1 cellular context compared by ENCODE assay signal in the genomic region with DNA sequence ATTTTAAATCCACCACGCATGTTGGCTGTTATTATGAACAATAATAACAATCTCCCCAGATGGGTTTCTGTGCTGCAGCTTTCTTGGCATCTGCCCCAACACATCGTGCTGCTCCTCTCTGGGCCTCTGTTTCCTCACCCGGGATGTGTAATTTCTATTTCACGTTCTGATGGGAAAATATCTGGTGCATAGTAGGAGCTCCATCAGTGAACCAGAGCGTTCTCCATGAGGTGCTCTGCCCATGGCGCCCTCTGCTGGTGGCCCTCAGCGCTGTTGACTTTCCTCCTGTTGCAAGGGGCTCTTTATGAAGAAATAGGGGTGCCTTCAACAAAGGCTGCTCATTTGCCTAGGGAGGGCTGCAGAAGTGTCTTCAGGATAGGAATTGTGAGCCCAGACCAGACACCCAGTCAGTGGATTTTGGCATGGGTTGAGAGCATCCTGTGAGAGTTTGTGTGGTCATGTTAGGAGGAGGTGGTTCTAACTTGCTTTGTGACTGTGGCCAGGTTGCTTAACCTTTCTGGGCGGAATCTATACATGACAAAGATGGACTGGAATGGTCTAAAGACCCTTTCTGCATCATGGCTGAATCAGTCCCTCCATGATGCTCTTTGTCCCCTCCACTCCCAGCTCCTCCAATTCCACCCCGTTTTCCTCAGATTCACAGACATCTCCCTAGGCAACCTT.
TF ChIP-seq lines count a peak whose summit lies in the region.

No MANE protein-coding gene starts in this region.

TF ChIP-seq in HepG2, 621 proteins besides CTCF, POLR2A, EP300 and RAD21 (continued from another document and continues in another):
- TF ChIP-seq, protein P1, sequence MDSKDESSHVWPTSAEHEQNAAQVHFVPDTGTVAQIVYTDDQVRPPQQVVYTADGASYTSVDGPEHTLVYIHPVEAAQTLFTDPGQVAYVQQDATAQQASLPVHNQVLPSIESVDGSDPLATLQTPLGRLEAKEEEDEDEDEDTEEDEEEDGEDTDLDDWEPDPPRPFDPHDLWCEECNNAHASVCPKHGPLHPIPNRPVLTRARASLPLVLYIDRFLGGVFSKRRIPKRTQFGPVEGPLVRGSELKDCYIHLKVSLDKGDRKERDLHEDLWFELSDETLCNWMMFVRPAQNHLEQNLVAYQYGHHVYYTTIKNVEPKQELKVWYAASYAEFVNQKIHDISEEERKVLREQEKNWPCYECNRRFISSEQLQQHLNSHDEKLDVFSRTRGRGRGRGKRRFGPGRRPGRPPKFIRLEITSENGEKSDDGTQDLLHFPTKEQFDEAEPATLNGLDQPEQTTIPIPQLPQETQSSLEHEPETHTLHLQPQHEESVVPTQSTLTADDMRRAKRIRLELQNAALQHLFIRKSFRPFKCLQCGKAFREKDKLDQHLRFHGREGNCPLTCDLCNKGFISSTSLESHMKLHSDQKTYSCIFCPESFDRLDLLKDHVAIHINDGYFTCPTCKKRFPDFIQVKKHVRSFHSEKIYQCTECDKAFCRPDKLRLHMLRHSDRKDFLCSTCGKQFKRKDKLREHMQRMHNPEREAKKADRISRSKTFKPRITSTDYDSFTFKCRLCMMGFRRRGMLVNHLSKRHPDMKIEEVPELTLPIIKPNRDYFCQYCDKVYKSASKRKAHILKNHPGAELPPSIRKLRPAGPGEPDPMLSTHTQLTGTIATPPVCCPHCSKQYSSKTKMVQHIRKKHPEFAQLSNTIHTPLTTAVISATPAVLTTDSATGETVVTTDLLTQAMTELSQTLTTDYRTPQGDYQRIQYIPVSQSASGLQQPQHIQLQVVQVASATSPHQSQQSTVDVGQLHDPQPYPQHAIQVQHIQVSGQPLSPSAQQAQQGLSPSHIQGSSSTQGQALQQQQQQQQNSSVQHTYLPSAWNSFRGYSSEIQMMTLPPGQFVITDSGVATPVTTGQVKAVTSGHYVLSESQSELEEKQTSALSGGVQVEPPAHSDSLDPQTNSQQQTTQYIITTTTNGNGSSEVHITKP (CRISPR knock-in tag; IDR thresholded peaks at IDR 0.05; ENCODE audit: low read depth): 0 out of 2 replicates have a peak, but pooled peaks have one; percentile 44
- peak; percentile 64; the same call in 1 of the 2 replicates for TF ChIP-seq SP140L (CRISPR knock-in tag; IDR thresholded peaks at IDR 0.05; ENCODE audit: borderline replicate concordance)
- no peak for TF ChIP-seq JDP2 (CRISPR knock-in tag; IDR thresholded peaks at IDR 0.05; ENCODE audit: borderline replicate concordance)
- TF ChIP-seq FOXC1 (CRISPR knock-in tag; IDR thresholded peaks at IDR 0.05; ENCODE audit: borderline replicate concordance): no peak; the same call in 1 of the 2 replicates
- TF ChIP-seq, protein P2, sequence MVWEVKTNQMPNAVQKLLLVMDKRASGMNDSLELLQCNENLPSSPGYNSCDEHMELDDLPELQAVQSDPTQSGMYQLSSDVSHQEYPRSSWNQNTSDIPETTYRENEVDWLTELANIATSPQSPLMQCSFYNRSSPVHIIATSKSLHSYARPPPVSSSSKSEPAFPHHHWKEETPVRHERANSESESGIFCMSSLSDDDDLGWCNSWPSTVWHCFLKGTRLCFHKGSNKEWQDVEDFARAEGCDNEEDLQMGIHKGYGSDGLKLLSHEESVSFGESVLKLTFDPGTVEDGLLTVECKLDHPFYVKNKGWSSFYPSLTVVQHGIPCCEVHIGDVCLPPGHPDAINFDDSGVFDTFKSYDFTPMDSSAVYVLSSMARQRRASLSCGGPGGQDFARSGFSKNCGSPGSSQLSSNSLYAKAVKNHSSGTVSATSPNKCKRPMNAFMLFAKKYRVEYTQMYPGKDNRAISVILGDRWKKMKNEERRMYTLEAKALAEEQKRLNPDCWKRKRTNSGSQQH (CRISPR knock-in tag; IDR thresholded peaks at IDR 0.05; ENCODE audit: low read depth): no peak
- TF ChIP-seq XRCC5 (optimal IDR thresholded peaks at IDR 0.05; ENCODE audit: low read length): peak; percentile 96
- TF ChIP-seq, protein P3, sequence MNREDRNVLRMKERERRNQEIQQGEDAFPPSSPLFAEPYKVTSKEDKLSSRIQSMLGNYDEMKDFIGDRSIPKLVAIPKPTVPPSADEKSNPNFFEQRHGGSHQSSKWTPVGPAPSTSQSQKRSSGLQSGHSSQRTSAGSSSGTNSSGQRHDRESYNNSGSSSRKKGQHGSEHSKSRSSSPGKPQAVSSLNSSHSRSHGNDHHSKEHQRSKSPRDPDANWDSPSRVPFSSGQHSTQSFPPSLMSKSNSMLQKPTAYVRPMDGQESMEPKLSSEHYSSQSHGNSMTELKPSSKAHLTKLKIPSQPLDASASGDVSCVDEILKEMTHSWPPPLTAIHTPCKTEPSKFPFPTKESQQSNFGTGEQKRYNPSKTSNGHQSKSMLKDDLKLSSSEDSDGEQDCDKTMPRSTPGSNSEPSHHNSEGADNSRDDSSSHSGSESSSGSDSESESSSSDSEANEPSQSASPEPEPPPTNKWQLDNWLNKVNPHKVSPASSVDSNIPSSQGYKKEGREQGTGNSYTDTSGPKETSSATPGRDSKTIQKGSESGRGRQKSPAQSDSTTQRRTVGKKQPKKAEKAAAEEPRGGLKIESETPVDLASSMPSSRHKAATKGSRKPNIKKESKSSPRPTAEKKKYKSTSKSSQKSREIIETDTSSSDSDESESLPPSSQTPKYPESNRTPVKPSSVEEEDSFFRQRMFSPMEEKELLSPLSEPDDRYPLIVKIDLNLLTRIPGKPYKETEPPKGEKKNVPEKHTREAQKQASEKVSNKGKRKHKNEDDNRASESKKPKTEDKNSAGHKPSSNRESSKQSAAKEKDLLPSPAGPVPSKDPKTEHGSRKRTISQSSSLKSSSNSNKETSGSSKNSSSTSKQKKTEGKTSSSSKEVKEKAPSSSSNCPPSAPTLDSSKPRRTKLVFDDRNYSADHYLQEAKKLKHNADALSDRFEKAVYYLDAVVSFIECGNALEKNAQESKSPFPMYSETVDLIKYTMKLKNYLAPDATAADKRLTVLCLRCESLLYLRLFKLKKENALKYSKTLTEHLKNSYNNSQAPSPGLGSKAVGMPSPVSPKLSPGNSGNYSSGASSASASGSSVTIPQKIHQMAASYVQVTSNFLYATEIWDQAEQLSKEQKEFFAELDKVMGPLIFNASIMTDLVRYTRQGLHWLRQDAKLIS (CRISPR knock-in tag; IDR thresholded peaks at IDR 0.05): no peak
- TF ChIP-seq GATAD2A (CRISPR knock-in tag; IDR thresholded peaks at IDR 0.05): no peak
- TF ChIP-seq GATAD1 (CRISPR knock-in tag; IDR thresholded peaks at IDR 0.05): no peak
- TF ChIP-seq ZNF567 (CRISPR knock-in tag; IDR thresholded peaks at IDR 0.05; ENCODE audit: borderline replicate concordance): 0 out of 2 replicates have a peak, but pooled peaks have one; percentile 78
- TF ChIP-seq ZNF652 (CRISPR knock-in tag; IDR thresholded peaks at IDR 0.05; ENCODE audit: borderline replicate concordance, low read depth): no peak
- TF ChIP-seq HDAC2 (CRISPR knock-in tag; IDR thresholded peaks at IDR 0.05): 0 out of 2 replicates have a peak, but pooled peaks have one; percentile 13
- 0 out of 2 replicates have a peak, but pooled peaks have one; percentile 43 for TF ChIP-seq FOXO1 (CRISPR knock-in tag; IDR thresholded peaks at IDR 0.05)
- TF ChIP-seq TCF7L2 (IDR thresholded peaks at IDR 0.05; ENCODE audit: low read depth, low read length): no peak
- TF ChIP-seq MZF1 (CRISPR knock-in tag; IDR thresholded peaks at IDR 0.05; ENCODE audit: borderline replicate concordance): no peak
- TF ChIP-seq, protein P4, sequence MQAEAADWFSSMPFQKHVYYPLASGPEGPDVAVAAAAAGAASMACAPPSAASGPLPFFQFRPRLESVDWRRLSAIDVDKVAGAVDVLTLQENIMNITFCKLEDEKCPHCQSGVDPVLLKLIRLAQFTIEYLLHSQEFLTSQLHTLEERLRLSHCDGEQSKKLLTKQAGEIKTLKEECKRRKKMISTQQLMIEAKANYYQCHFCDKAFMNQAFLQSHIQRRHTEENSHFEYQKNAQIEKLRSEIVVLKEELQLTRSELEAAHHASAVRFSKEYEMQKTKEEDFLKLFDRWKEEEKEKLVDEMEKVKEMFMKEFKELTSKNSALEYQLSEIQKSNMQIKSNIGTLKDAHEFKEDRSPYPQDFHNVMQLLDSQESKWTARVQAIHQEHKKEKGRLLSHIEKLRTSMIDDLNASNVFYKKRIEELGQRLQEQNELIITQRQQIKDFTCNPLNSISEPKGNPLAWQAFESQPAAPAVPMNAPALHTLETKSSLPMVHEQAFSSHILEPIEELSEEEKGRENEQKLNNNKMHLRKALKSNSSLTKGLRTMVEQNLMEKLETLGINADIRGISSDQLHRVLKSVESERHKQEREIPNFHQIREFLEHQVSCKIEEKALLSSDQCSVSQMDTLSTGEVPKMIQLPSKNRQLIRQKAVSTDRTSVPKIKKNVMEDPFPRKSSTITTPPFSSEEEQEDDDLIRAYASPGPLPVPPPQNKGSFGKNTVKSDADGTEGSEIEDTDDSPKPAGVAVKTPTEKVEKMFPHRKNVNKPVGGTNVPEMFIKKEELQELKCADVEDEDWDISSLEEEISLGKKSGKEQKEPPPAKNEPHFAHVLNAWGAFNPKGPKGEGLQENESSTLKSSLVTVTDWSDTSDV (CRISPR knock-in tag; IDR thresholded peaks at IDR 0.05): no peak
- no peak for TF ChIP-seq RXRA (CRISPR knock-in tag; IDR thresholded peaks at IDR 0.05)
- 0 out of 2 replicates have a peak, but pooled peaks have one; percentile 25 for TF ChIP-seq IRF2 (CRISPR knock-in tag; IDR thresholded peaks at IDR 0.05)
- TF ChIP-seq FOXA1 (IDR thresholded peaks at IDR 0.05): no peak
- TF ChIP-seq FOXA1 (CRISPR knock-in tag; IDR thresholded peaks at IDR 0.05): peak; percentile 81
- TF ChIP-seq ZFP82 (CRISPR knock-in tag; IDR thresholded peaks at IDR 0.05; ENCODE audit: borderline replicate concordance): no peak
- no peak for TF ChIP-seq ZNF274 (CRISPR knock-in tag; IDR thresholded peaks at IDR 0.05)
- TF ChIP-seq, protein P5, sequence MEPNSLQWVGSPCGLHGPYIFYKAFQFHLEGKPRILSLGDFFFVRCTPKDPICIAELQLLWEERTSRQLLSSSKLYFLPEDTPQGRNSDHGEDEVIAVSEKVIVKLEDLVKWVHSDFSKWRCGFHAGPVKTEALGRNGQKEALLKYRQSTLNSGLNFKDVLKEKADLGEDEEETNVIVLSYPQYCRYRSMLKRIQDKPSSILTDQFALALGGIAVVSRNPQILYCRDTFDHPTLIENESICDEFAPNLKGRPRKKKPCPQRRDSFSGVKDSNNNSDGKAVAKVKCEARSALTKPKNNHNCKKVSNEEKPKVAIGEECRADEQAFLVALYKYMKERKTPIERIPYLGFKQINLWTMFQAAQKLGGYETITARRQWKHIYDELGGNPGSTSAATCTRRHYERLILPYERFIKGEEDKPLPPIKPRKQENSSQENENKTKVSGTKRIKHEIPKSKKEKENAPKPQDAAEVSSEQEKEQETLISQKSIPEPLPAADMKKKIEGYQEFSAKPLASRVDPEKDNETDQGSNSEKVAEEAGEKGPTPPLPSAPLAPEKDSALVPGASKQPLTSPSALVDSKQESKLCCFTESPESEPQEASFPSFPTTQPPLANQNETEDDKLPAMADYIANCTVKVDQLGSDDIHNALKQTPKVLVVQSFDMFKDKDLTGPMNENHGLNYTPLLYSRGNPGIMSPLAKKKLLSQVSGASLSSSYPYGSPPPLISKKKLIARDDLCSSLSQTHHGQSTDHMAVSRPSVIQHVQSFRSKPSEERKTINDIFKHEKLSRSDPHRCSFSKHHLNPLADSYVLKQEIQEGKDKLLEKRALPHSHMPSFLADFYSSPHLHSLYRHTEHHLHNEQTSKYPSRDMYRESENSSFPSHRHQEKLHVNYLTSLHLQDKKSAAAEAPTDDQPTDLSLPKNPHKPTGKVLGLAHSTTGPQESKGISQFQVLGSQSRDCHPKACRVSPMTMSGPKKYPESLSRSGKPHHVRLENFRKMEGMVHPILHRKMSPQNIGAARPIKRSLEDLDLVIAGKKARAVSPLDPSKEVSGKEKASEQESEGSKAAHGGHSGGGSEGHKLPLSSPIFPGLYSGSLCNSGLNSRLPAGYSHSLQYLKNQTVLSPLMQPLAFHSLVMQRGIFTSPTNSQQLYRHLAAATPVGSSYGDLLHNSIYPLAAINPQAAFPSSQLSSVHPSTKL (CRISPR knock-in tag; IDR thresholded peaks at IDR 0.05): peak; percentile 16; the same call in 1 of the 2 replicates
- TF ChIP-seq AGO1 (IDR thresholded peaks at IDR 0.05; ENCODE audit: low read depth, low read length, poor library complexity, severe bottlenecking): no peak
- no peak for TF ChIP-seq ZNF343 (CRISPR knock-in tag; IDR thresholded peaks at IDR 0.05)
- TF ChIP-seq ZNF335 (CRISPR knock-in tag; IDR thresholded peaks at IDR 0.05): peak; percentile 46; the same call in 1 of the 2 replicates
- TF ChIP-seq SP4 (CRISPR knock-in tag; IDR thresholded peaks at IDR 0.05): no peak
- no peak for TF ChIP-seq ZBTB8A (CRISPR knock-in tag; IDR thresholded peaks at IDR 0.05; ENCODE audit: borderline replicate concordance, low read depth)
- 0 out of 2 replicates have a peak, but pooled peaks have one; percentile 25 for TF ChIP-seq ZNF431 (CRISPR knock-in tag; IDR thresholded peaks at IDR 0.05; ENCODE audit: borderline replicate concordance, low read depth)
- TF ChIP-seq, protein P6, sequence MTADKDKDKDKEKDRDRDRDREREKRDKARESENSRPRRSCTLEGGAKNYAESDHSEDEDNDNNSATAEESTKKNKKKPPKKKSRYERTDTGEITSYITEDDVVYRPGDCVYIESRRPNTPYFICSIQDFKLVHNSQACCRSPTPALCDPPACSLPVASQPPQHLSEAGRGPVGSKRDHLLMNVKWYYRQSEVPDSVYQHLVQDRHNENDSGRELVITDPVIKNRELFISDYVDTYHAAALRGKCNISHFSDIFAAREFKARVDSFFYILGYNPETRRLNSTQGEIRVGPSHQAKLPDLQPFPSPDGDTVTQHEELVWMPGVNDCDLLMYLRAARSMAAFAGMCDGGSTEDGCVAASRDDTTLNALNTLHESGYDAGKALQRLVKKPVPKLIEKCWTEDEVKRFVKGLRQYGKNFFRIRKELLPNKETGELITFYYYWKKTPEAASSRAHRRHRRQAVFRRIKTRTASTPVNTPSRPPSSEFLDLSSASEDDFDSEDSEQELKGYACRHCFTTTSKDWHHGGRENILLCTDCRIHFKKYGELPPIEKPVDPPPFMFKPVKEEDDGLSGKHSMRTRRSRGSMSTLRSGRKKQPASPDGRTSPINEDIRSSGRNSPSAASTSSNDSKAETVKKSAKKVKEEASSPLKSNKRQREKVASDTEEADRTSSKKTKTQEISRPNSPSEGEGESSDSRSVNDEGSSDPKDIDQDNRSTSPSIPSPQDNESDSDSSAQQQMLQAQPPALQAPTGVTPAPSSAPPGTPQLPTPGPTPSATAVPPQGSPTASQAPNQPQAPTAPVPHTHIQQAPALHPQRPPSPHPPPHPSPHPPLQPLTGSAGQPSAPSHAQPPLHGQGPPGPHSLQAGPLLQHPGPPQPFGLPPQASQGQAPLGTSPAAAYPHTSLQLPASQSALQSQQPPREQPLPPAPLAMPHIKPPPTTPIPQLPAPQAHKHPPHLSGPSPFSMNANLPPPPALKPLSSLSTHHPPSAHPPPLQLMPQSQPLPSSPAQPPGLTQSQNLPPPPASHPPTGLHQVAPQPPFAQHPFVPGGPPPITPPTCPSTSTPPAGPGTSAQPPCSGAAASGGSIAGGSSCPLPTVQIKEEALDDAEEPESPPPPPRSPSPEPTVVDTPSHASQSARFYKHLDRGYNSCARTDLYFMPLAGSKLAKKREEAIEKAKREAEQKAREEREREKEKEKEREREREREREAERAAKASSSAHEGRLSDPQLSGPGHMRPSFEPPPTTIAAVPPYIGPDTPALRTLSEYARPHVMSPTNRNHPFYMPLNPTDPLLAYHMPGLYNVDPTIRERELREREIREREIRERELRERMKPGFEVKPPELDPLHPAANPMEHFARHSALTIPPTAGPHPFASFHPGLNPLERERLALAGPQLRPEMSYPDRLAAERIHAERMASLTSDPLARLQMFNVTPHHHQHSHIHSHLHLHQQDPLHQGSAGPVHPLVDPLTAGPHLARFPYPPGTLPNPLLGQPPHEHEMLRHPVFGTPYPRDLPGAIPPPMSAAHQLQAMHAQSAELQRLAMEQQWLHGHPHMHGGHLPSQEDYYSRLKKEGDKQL (CRISPR knock-in tag; IDR thresholded peaks at IDR 0.05; ENCODE audit: low read depth): 0 out of 2 replicates have a peak, but pooled peaks have one; percentile 31
- TF ChIP-seq, protein P7, sequence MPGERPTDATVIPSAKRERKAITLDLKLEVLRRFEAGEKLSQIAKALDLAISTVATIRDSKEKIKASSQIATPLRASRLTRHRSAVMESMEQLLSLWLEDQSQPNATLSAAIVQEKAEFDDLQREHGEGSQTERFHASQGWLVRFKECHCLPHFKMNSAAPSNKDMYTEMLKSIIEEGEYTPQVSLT (CRISPR knock-in tag; IDR thresholded peaks at IDR 0.05; ENCODE audit: borderline replicate concordance, low read depth): no peak
